Comparison of ENCODE assay signal across 16 cellular contexts in genomic region chr4:112167790-112168189, GRCh38. TPM values are rescaled to one million over a fixed set of nuclear protein-coding genes. Genes with fewer than 3 reads are reported as not detected.
DNase-seq lines count a peak whose midpoint lies in the region; ATAC-seq and TF ChIP-seq lines count a peak whose summit lies in the region.
"Had no signal": no experiment of that assay in that cellular context is flagged by ENCODE, and none has a peak within 500 bp of the region (broad histone marks: within the 10 kb centered on the region; RNA-seq: fewer than 3 reads in every experiment).

No MANE protein-coding gene starts in this region.

- peaks cover 7% of the 10 kb centered on the region; the same call in 1 of the 2 replicates for H3F3A ChIP-seq in Loucy (ENCODE audit: low read depth)

- H3K4me3 ChIP-seq in Loucy (ENCODE audit: low read length, poor library complexity, severe bottlenecking) = peak overlapping the region; percentile 9

- peak overlapping the region; percentile 38 for H3K4me2 ChIP-seq in Loucy (ENCODE audit: low read depth, low read length, poor library complexity, severe bottlenecking)

- H3K36me3 Mint-ChIP-seq in natural killer cell = no peaks in the 10 kb centered on the region
- H3K36me3 Mint-ChIP-seq in natural killer cell treated with Interleukin-12 subunit alpha and Interleukin-12 subunit beta and Interleukin-15 and Interleukin-18, amount 100 ng/mL, for 72 hours = no peaks in the 10 kb centered on the region
- peaks cover 0 to 5% (median 2%) of the 10 kb centered on the region in 3 donors for H3K36me3 Mint-ChIP-seq in naive thymus-derived CD8-positive, alpha-beta T cell

- H4K20me1 ChIP-seq in Loucy (ENCODE audit: insufficient read depth, low read length, poor library complexity, severe bottlenecking) = no peaks in the 10 kb centered on the region

- H3K4me1 Mint-ChIP-seq in natural killer cell = peaks cover 9% of the 10 kb centered on the region in 2 donors
- peaks cover 18 to 22% of the 10 kb centered on the region in 2 donors for H3K4me1 Mint-ChIP-seq in natural killer cell treated with Interleukin-12 subunit alpha and Interleukin-12 subunit beta and Interleukin-15 and Interleukin-18, amount 100 ng/mL, for 72 hours (ENCODE audit: low read depth in 2 of 2)
- peaks cover 12 to 37% (median 36%) of the 10 kb centered on the region in 4 donors for H3K4me1 Mint-ChIP-seq in naive thymus-derived CD8-positive, alpha-beta T cell
- H3K4me1 Mint-ChIP-seq: nephron progenitor cell had no signal

- ATAC-seq in natural killer cell (peak in 2 of 3 donors; percentile 54 to 62), Right ventricle myocardium inferior (no peak)
- ATAC-seq in natural killer cell treated with Interleukin-12 subunit alpha and Interleukin-12 subunit beta and Interleukin-15 and Interleukin-18, amount 100 ng/mL, for 72 hours = no peak
- ATAC-seq in naive thymus-derived CD8-positive, alpha-beta T cell = peak; percentile 95 to 96

- H3K9me2 ChIP-seq in Loucy (replicated peaks; ENCODE audit: low read depth, low read length) = no peaks in the 10 kb centered on the region

- no peaks in the 10 kb centered on the region for H3K27me3 ChIP-seq in Loucy (ENCODE audit: insufficient read depth, low read length, poor library complexity, severe bottlenecking)

- DNase-seq in natural killer cell (no peak), medulla oblongata (ENCODE audit: extremely low spot score) (no peak), SHP77 (lab: John Stamatoyannopoulos, UW) (no peak), Right ventricle myocardium inferior (ENCODE audit: missing footprints) (no peak)
- DNase-seq in natural killer cell treated with Interleukin-12 subunit alpha and Interleukin-12 subunit beta and Interleukin-15 and Interleukin-18, amount 100 ng/mL, for 72 hours (ENCODE audit: low spot score) = no peak
- DNase-seq in activated effector memory CD4-positive, alpha-beta T cell treated with anti-CD3 and anti-CD28 coated beads, Interleukin-2, amount 50 U/mL, for 16 hours = peak; percentile 71
- peak in 7 of 10 donors; percentile 3 to 55 (median 27) for DNase-seq in naive thymus-derived CD8-positive, alpha-beta T cell
- DNase-seq: amygdala, BE2C, cortex of kidney, DMS79, NCI-H1048, NCI-H345, nephron progenitor cell, SW 1271 had no signal

- H3K4me3 Mint-ChIP-seq in natural killer cell = no peak overlapping the region
- H3K4me3 Mint-ChIP-seq in natural killer cell treated with Interleukin-12 subunit alpha and Interleukin-12 subunit beta and Interleukin-15 and Interleukin-18, amount 100 ng/mL, for 72 hours = no peak overlapping the region
- peak overlapping the region in 6 of 10 donors; percentile 2 to 65 (median 34) for H3K4me3 Mint-ChIP-seq in naive thymus-derived CD8-positive, alpha-beta T cell
- H3K4me3 Mint-ChIP-seq: nephron progenitor cell had no signal

- no peak overlapping the region for H3K9ac ChIP-seq in Loucy (ENCODE audit: low read depth, low read length, poor library complexity, severe bottlenecking)

- peaks cover 25% of the 10 kb centered on the region for H3K4me1 ChIP-seq in Loucy (ENCODE audit: insufficient read depth, low read length, poor library complexity, severe bottlenecking)
- H3K4me1 ChIP-seq: BE2C had no signal

- intact Hi-C loops in natural killer cell (cut with micrococcal nuclease) (no loop called here), Right ventricle myocardium inferior (cut with DNase I) (no loop called here)

- H3K79me2 ChIP-seq in Loucy (ENCODE audit: insufficient read depth, low read length) = no peaks in the 10 kb centered on the region

- no peak overlapping the region for H3K27ac Mint-ChIP-seq in natural killer cell
- H3K27ac Mint-ChIP-seq in natural killer cell treated with Interleukin-12 subunit alpha and Interleukin-12 subunit beta and Interleukin-15 and Interleukin-18, amount 100 ng/mL, for 72 hours = no peak overlapping the region
- H3K27ac Mint-ChIP-seq in naive thymus-derived CD8-positive, alpha-beta T cell = peak overlapping the region in 8 of 10 donors; percentile 0 to 80 (median 24)
- H3K27ac Mint-ChIP-seq: nephron progenitor cell had no signal

- no peaks in the 10 kb centered on the region for H3K9me3 ChIP-seq in Loucy (ENCODE audit: insufficient read depth, low read depth, low read length)
- H3K9me3 ChIP-seq: BE2C had no signal

- H3K36me3 ChIP-seq in Loucy (ENCODE audit: insufficient read depth, low read length) = no peaks in the 10 kb centered on the region
- H3K36me3 ChIP-seq: BE2C had no signal

- H3K27me3 Mint-ChIP-seq in natural killer cell (ENCODE audit: low read depth in 2 of 2) = no peaks in the 10 kb centered on the region
- H3K27me3 Mint-ChIP-seq in natural killer cell treated with Interleukin-12 subunit alpha and Interleukin-12 subunit beta and Interleukin-15 and Interleukin-18, amount 100 ng/mL, for 72 hours = no peaks in the 10 kb centered on the region
- H3K27me3 Mint-ChIP-seq in naive thymus-derived CD8-positive, alpha-beta T cell = no peaks in the 10 kb centered on the region

- TF ChIP-seq CTCF in natural killer cell (IDR thresholded peaks at IDR 0.05) (no peak), Loucy (conservative IDR thresholded peaks at IDR 0.05; ENCODE audit: low read length) (no peak)

- H2AFZ ChIP-seq in Loucy (ENCODE audit: low read length) = no peak overlapping the region

- no peaks in the 10 kb centered on the region for H3K9me3 Mint-ChIP-seq in natural killer cell
- no peaks in the 10 kb centered on the region for H3K9me3 Mint-ChIP-seq in natural killer cell treated with Interleukin-12 subunit alpha and Interleukin-12 subunit beta and Interleukin-15 and Interleukin-18, amount 100 ng/mL, for 72 hours
- peaks cover 0 to 6% (median 0%) of the 10 kb centered on the region in 9 donors for H3K9me3 Mint-ChIP-seq in naive thymus-derived CD8-positive, alpha-beta T cell

- POLR2A ChIA-PET in naive thymus-derived CD8-positive, alpha-beta T cell (lab: Charles Lee) = no interaction called here

RNA-seq across cellular contexts. Expression of gene FAM241A, which starts 22.5 kb away (rescaled TPM):
- total RNA-seq in natural killer cell (under 1 TPM; 0.36 to 0.75 (median 0.40) TPM), Right ventricle myocardium inferior (8.8 TPM)
- 10 to 100 TPM in 1 of 2 donors, 1 to 10 TPM in 1; 4.3 to 16.0 TPM for total RNA-seq in natural killer cell treated with Interleukin-12 subunit alpha and Interleukin-12 subunit beta and Interleukin-15 and Interleukin-18, amount 100 ng/mL, for 72 hours
- total RNA-seq in naive thymus-derived CD8-positive, alpha-beta T cell = 1 to 10 TPM; 3.2 to 3.7 TPM
- 1 to 10 TPM; 2.8 to 5.3 (median 4.1) TPM for polyA plus RNA-seq in naive thymus-derived CD8-positive, alpha-beta T cell

Comparison
In these comparisons a context has a peak if more than half of its experiments do, and no peak if none do; other contexts are left out.
1. ATAC-seq: peak in natural killer cell (2 of 3) and naive thymus-derived CD8-positive, alpha-beta T cell (2 of 2); none in natural killer cell treated with Interleukin-12 subunit alpha and Interleukin-12 subunit beta and Interleukin-15 and Interleukin-18, amount 100 ng/mL, for 72 hours (0 of 2) and Right ventricle myocardium inferior (single experiment).
2. DNase-seq: peak in activated effector memory CD4-positive, alpha-beta T cell treated with anti-CD3 and anti-CD28 coated beads, Interleukin-2, amount 50 U/mL, for 16 hours (single experiment) and naive thymus-derived CD8-positive, alpha-beta T cell (7 of 10); none in natural killer cell (single experiment), natural killer cell treated with Interleukin-12 subunit alpha and Interleukin-12 subunit beta and Interleukin-15 and Interleukin-18, amount 100 ng/mL, for 72 hours (single experiment), medulla oblongata (single experiment), SHP77 (0 of 2) and Right ventricle myocardium inferior (single experiment).
3. H3K27ac Mint-ChIP-seq: peak in naive thymus-derived CD8-positive, alpha-beta T cell (8 of 10); none in natural killer cell (0 of 2) and natural killer cell treated with Interleukin-12 subunit alpha and Interleukin-12 subunit beta and Interleukin-15 and Interleukin-18, amount 100 ng/mL, for 72 hours (0 of 2).
4. H3K4me3 Mint-ChIP-seq: peak in naive thymus-derived CD8-positive, alpha-beta T cell (6 of 10); none in natural killer cell (single experiment) and natural killer cell treated with Interleukin-12 subunit alpha and Interleukin-12 subunit beta and Interleukin-15 and Interleukin-18, amount 100 ng/mL, for 72 hours (single experiment).